Comparison of ENCODE assay signal across 8 cellular contexts in genomic region chr6:46848684-46849360, GRCh38. TPM values are rescaled to one million over a fixed set of nuclear protein-coding genes. Genes with fewer than 3 reads are reported as not detected.
DNase-seq lines count a peak whose midpoint lies in the region; ATAC-seq, FAIRE-seq and TF ChIP-seq lines count a peak whose summit lies in the region.

No MANE protein-coding gene starts in this region.

- no peaks in the 10 kb centered on the region for H3K36me3 Mint-ChIP-seq in astrocyte (ENCODE audit: low read depth, unreplicated experiment)

- no peaks in the 10 kb centered on the region for H3K9me3 ChIP-seq in astrocyte (ENCODE audit: insufficient read depth, low read depth, low read length)

- peak overlapping the region; percentile 46 for H3K9ac ChIP-seq in astrocyte (ENCODE audit: low read length)

- peaks cover 6% of the 10 kb centered on the region for H3K4me1 ChIP-seq in astrocyte (ENCODE audit: insufficient read depth, low read length)

- POLR2A ChIA-PET in HEK293T (lab: Yijun Ruan, JAX) = no interaction called here

- FAIRE-seq in astrocyte (lab: Jason Lieb, UNC) = no peak

- no peaks in the 10 kb centered on the region for H4K20me1 ChIP-seq in astrocyte (ENCODE audit: insufficient read depth, low read length)

- peaks cover 2% of the 10 kb centered on the region for H3K9me3 Mint-ChIP-seq in astrocyte (ENCODE audit: unreplicated experiment)

- peak overlapping the region; percentile 58 for H3K4me3 Mint-ChIP-seq in astrocyte (ENCODE audit: unreplicated experiment)

- H3K27ac ChIP-seq in astrocyte (ENCODE audit: low read depth, low read length) = no peak overlapping the region

- peaks cover 38% of the 10 kb centered on the region for H3K4me1 Mint-ChIP-seq in astrocyte (ENCODE audit: low read depth, unreplicated experiment)

- no peak for TF ChIP-seq POLR2A in NB4 (IDR thresholded peaks at IDR 0.05; ENCODE audit: extremely low read depth, insufficient read length)

- H3K79me2 ChIP-seq in astrocyte (ENCODE audit: insufficient read depth, low read length) = no peaks in the 10 kb centered on the region

- TF ChIP-seq CTCF in GM10266 (IDR thresholded peaks at IDR 0.05; ENCODE audit: control insufficient read depth, insufficient read depth, low read depth, missing control alignments) (peak; percentile 97), NB4 (IDR thresholded peaks at IDR 0.05; ENCODE audit: low read depth, low read length) (peak; percentile 85), astrocyte (IDR thresholded peaks at IDR 0.05; ENCODE audit: insufficient read depth, low read depth, low read length) (peak; percentile 71)

- peak overlapping the region; percentile 78 for H3K4me2 ChIP-seq in astrocyte (ENCODE audit: low read length)

- no peaks in the 10 kb centered on the region for H3K36me3 ChIP-seq in astrocyte (ENCODE audit: insufficient read depth, low read length)

- peak; percentile 60 for DNase-seq in GM10266 (ENCODE audit: extremely low spot score)
- DNase-seq in HEK293T (ENCODE audit: extremely low spot score) = peak; percentile 84
- DNase-seq in NB4 (ENCODE audit: low read depth) = peak; percentile 76
- peak in 4 of 5 experiments; percentile 13 to 56 (median 33) for DNase-seq in T-helper 2 cell
- DNase-seq in astrocyte (ENCODE audit: low read depth) = peak; percentile 49
- peak; percentile 59 for DNase-seq in hepatic stellate cell (ENCODE audit: low spot score)
- peak; percentile 90 for DNase-seq in retina

- peak overlapping the region; percentile 95 for H3K27ac Mint-ChIP-seq in astrocyte (ENCODE audit: unreplicated experiment)

- H3K4me3 ChIP-seq in NB4 (ENCODE audit: low read depth, low read length) (no peak overlapping the region), astrocyte (ENCODE audit: insufficient read depth, low read depth, low read length) (peak overlapping the region; percentile 9)

- H2AFZ ChIP-seq in astrocyte (ENCODE audit: low read depth, low read length) = peak overlapping the region; percentile 59

- CTCF ChIA-PET in HEK293T (lab: Yijun Ruan, JAX) = interaction anchor here (0.6 to 1.7 kb wide), 9 partner anchors 13 to 556 kb away, joined by 3 to 12 read pairs (median 4); no protein-coding TSS in a partner anchor

- H3K27me3 Mint-ChIP-seq in astrocyte (ENCODE audit: low read depth, unreplicated experiment) = no peaks in the 10 kb centered on the region

- no peak for ATAC-seq in HG03469 (IDR thresholded peaks at IDR 0.05; ENCODE audit: unreplicated experiment)

- H3K27me3 ChIP-seq in astrocyte (ENCODE audit: insufficient read depth, low read length) = no peaks in the 10 kb centered on the region

TF ChIP-seq in HEK293T, 16 proteins besides CTCF, POLR2A, EP300 and RAD21:
- no peak for TF ChIP-seq ELF4 (IDR thresholded peaks at IDR 0.05)
- peak; percentile 94 for TF ChIP-seq PKNOX1 (IDR thresholded peaks at IDR 0.05)
TF ChIP-seq in HEK293T: peak in this region for 1.

RNA-seq across cellular contexts. Expression of gene MEP1A, which starts 55.6 kb away (rescaled TPM):
- total RNA-seq in astrocyte = not detected in 2 replicates

Comparison
In these comparisons a context has a peak if more than half of its experiments do, and no peak if none do; other contexts are left out.
1. DNase-seq: peak in every context shown above with its lines; median percentile 90 in retina; 84 in HEK293T; 76 in NB4; 60 in GM10266; 59 in hepatic stellate cell; 49 in astrocyte; 33 in T-helper 2 cell.